In the genomic region with DNA sequence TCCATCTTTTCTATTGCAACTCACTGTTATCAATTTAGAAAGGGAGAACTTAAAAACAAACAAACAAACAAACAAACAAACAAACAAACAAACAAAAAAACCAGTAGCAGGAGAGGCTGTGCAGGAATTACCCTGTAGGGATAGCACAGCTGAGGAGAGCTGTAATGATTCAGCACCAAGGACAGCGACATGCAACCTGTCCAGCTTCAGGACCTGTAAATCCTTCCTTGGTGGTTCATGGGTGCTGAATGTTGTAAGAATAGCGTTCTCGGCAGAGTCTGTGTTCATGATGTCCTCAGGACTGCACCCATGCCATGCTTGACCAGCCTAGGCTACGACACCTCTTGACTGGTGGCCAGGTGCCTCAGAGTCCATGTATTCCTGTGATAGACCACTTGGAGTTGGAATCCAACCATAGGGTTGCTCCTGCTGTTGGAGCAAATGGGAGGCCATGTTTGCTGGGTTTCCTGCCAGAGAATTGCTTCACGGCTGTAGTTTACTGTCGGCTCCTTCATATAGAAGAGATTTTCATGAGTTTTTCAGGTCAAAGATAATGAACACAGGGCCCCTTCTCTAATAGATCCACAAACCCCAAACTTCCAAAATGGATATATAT, we compare ENCODE assay signal across 8 cellular contexts.
DNase-seq lines count a peak whose midpoint lies in the region; ATAC-seq and TF ChIP-seq lines count a peak whose summit lies in the region.

No MANE protein-coding gene starts in this region.

- no peaks in the 10 kb centered on the region for H3K4me1 ChIP-seq in NT2/D1 (ENCODE audit: insufficient read depth, insufficient read length)

- H3K4me3 Mint-ChIP-seq in neural crest cell, result no peak overlapping the region

- no peaks in the 10 kb centered on the region for H3K9me3 ChIP-seq in NT2/D1 (ENCODE audit: insufficient read depth, low read length)

- H3K36me3 Mint-ChIP-seq in neural crest cell (ENCODE audit: low read depth), result no peaks in the 10 kb centered on the region

- H3K36me3 ChIP-seq in NT2/D1 (ENCODE audit: insufficient read depth, insufficient read length, low read length), result no peaks in the 10 kb centered on the region

- no peaks in the 10 kb centered on the region for H3K9me3 Mint-ChIP-seq in neural crest cell

- DNase-seq in NOMO-1 treated with DMSO at 0.1 percent for 48 hours (lab: John Stamatoyannopoulos, UW; ENCODE audit: unreplicated experiment) (peak; percentile 16), NOMO-1 treated with dmso at 0.1 percent for 144 hours (lab: John Stamatoyannopoulos, UW; ENCODE audit: unreplicated experiment) (no peak), NT2/D1 (ENCODE audit: low read depth, low spot score) (peak; percentile 77), dermis microvascular lymphatic vessel endothelial cell (ENCODE audit: low read depth in 2 of 2) (peak; percentile 15 to 51), neural crest cell (ENCODE audit: low read depth, low spot score) (peak; percentile 66), cerebellum (ENCODE audit: low spot score) (no peak)

- no peaks in the 10 kb centered on the region for H3K27me3 ChIP-seq in NT2/D1 (ENCODE audit: insufficient read depth, insufficient read length)

- H3K4me1 Mint-ChIP-seq in neural crest cell, result no peaks in the 10 kb centered on the region

- no peak overlapping the region for H3K9ac ChIP-seq in NT2/D1 (ENCODE audit: insufficient read length, low read depth)

- no peak overlapping the region for H3K27ac Mint-ChIP-seq in neural crest cell (ENCODE audit: unreplicated experiment)

- TF ChIP-seq CTCF in neural crest cell (conservative IDR thresholded peaks at IDR 0.05), result no peak

- H3K27me3 Mint-ChIP-seq in neural crest cell (ENCODE audit: low read depth), result peaks cover 27% of the 10 kb centered on the region

- no peak for ATAC-seq in GM21529 (IDR thresholded peaks at IDR 0.05; ENCODE audit: unreplicated experiment)
- ATAC-seq in GM18861 (IDR thresholded peaks at IDR 0.05; ENCODE audit: unreplicated experiment), result no peak

- H3K4me3 ChIP-seq in NT2/D1 (ENCODE audit: insufficient read length, low read depth), result no peak overlapping the region

Comparison
In these comparisons a context has a peak if more than half of its experiments do, and no peak if none do; other contexts are left out.
1. DNase-seq: peak in NOMO-1 treated with DMSO at 0.1 percent for 48 hours (single experiment), NT2/D1 (single experiment), dermis microvascular lymphatic vessel endothelial cell (2 of 2) and neural crest cell (single experiment); none in NOMO-1 treated with dmso at 0.1 percent for 144 hours (single experiment) and cerebellum (single experiment).